ENCODE assay signal across 8 cellular contexts in genomic region chr19:12163841-12164240, GRCh38. TPM values are rescaled to one million over a fixed set of nuclear protein-coding genes. Genes with fewer than 3 reads are reported as not detected.
DNase-seq lines count a peak whose midpoint lies in the region; ATAC-seq, FAIRE-seq and TF ChIP-seq lines count a peak whose summit lies in the region.

No MANE protein-coding gene starts in this region.

- H3K27me3 Mint-ChIP-seq in osteocyte (ENCODE audit: unreplicated experiment): no peaks in the 10 kb centered on the region

- no peaks in the 10 kb centered on the region for H3K27me3 ChIP-seq in endothelial cell of umbilical vein (ENCODE audit: control insufficient read depth in 2 of 2, insufficient read depth in 2 of 2, low read length in 2 of 2)

- H3K36me3 ChIP-seq in OCI-LY7 (ENCODE audit: insufficient read depth, low read length) (peaks cover 29% of the 10 kb centered on the region), endothelial cell of umbilical vein (ENCODE audit: control insufficient read depth in 2 of 2, extremely low read depth in 1 of 2, insufficient read depth in 2 of 2, low read length in 2 of 2) (no peaks in the 10 kb centered on the region)

- intact Hi-C loops in OCI-LY7 (cut with micrococcal nuclease; ENCODE audit: unreplicated experiment) (no loop called here), endothelial cell of umbilical vein (cut with micrococcal nuclease) (loop anchor here (1.0 to 5.0 kb wide), 3 partner anchors 130 to 503 kb away; partner anchors contain the start of genes MAN2B1, WDR83, ZNF44 and ZNF564)

- H3K27ac ChIP-seq in OCI-LY7 (ENCODE audit: low read depth, low read length, poor library complexity, severe bottlenecking): no peak overlapping the region
- H3K27ac ChIP-seq in endothelial cell of umbilical vein (ENCODE audit: insufficient read depth, low read depth, low read length): peak overlapping the region; percentile 93

- peaks cover 10% of the 10 kb centered on the region for H3K36me3 Mint-ChIP-seq in osteocyte (ENCODE audit: unreplicated experiment)

- H4K20me1 ChIP-seq in OCI-LY7 (ENCODE audit: insufficient read depth, low read length): 0 out of 2 replicates have a peak, but pooled peaks cover 6% of the 10 kb centered on the region
- no peaks in the 10 kb centered on the region for H4K20me1 ChIP-seq in endothelial cell of umbilical vein (replicated peaks; ENCODE audit: control insufficient read depth, extremely low read depth, insufficient read depth, low read length)

- no peak for ATAC-seq in GM18873 (IDR thresholded peaks at IDR 0.05; ENCODE audit: low FRiP score, unreplicated experiment)

- H3K9me3 Mint-ChIP-seq in osteocyte (ENCODE audit: unreplicated experiment): no peaks in the 10 kb centered on the region

- TF ChIP-seq CTCF in OCI-LY7 (conservative IDR thresholded peaks at IDR 0.05; ENCODE audit: low read length) (no peak), endothelial cell of umbilical vein (IDR thresholded peaks at IDR 0.05; ENCODE audit: extremely low read depth in 1 of 2, insufficient read depth in 1 of 2, low read depth in 1 of 2, low read length in 2 of 2) (no peak), osteocyte (IDR thresholded peaks at IDR 0.05) (no peak), GM13976 (IDR thresholded peaks at IDR 0.05; ENCODE audit: borderline replicate concordance, control extremely low read depth, extremely low read depth, insufficient read depth, missing control alignments) (no peak)

- peak overlapping the region; percentile 99 for H3K27ac Mint-ChIP-seq in osteocyte (ENCODE audit: unreplicated experiment)

- no peak for FAIRE-seq in endothelial cell of umbilical vein (lab: Jason Lieb, UNC)

- no peak for TF ChIP-seq POLR2A in endothelial cell of umbilical vein (IDR thresholded peaks at IDR 0.05; ENCODE audit: low read depth, low read length)

- H3K4me2 ChIP-seq in OCI-LY7 (ENCODE audit: low read length) (peak overlapping the region; percentile 80), endothelial cell of umbilical vein (ENCODE audit: insufficient read depth, low read length) (peak overlapping the region; percentile 98)

- BruUV-seq in OCI-LY7 (replicated peaks; lab: Mats Ljungman, UMichigan) (no TSS peak), endothelial cell of umbilical vein (replicated peaks; lab: Mats Ljungman, UMichigan) (no TSS peak)

- CTCF ChIA-PET in OCI-LY7 (lab: Charles Lee; ENCODE audit: unreplicated experiment): interaction anchor here (1.2 kb wide), 1 partner anchor 240 kb away, joined by 3 read pairs; no protein-coding TSS in a partner anchor
- CTCF ChIA-PET in endothelial cell of umbilical vein (lab: Charles Lee): interaction anchor here (1.5 kb wide), 1 partner anchor 202 kb away, joined by 6 read pairs; the partner anchor contains the start of gene ZNF442

- peak overlapping the region; percentile 90 for H3K9ac ChIP-seq in endothelial cell of umbilical vein (replicated peaks; ENCODE audit: extremely low read depth, insufficient read depth, low read length)

- peak overlapping the region; percentile 77 for H3K4me3 ChIP-seq in OCI-LY7 (ENCODE audit: low read depth, low read length, poor library complexity, severe bottlenecking)
- H3K4me3 ChIP-seq in endothelial cell of umbilical vein (replicated peaks in 1 of 3; ENCODE audit: insufficient read depth in 1 of 3, low read depth in 1 of 3, low read length in 3 of 3): peak overlapping the region; percentile 57 to 86 (median 67)

- H3K4me1 Mint-ChIP-seq in osteocyte (ENCODE audit: unreplicated experiment): peaks cover 31% of the 10 kb centered on the region

- H3K9me1 ChIP-seq in endothelial cell of umbilical vein (replicated peaks; ENCODE audit: control insufficient read depth, extremely low read depth, insufficient read depth, low read length): no peaks in the 10 kb centered on the region

- H3K9me3 ChIP-seq in OCI-LY7 (ENCODE audit: low read length) (no peaks in the 10 kb centered on the region), endothelial cell of umbilical vein (replicated peaks; ENCODE audit: control insufficient read depth, insufficient read depth, low read length) (no peaks in the 10 kb centered on the region)

- no peaks in the 10 kb centered on the region for H3K9me2 ChIP-seq in OCI-LY7 (ENCODE audit: insufficient read depth, low read length)

- H2AFZ ChIP-seq in OCI-LY7 (ENCODE audit: low read length) (no peak overlapping the region), endothelial cell of umbilical vein (ENCODE audit: low read depth, low read length) (peak overlapping the region; percentile 89)

- H3K4me1 ChIP-seq in OCI-LY7 (ENCODE audit: insufficient read depth, low read length, poor library complexity, severe bottlenecking) (peaks cover 9% of the 10 kb centered on the region), endothelial cell of umbilical vein (ENCODE audit: control insufficient read depth, extremely low read depth, insufficient read depth, low read length) (peaks cover 9% of the 10 kb centered on the region)

- POLR2A ChIA-PET in OCI-LY7 (lab: Charles Lee) (interaction anchor here (1.5 kb wide), 1 partner anchor 12 kb away, joined by 3 read pairs; no protein-coding TSS in a partner anchor), endothelial cell of umbilical vein (lab: Charles Lee) (no interaction called here)

- in situ Hi-C loops in GM13976 (cut with MboI; ENCODE audit: low sequenced_read_pairs, unreplicated experiment): no loop called here

- H3K79me2 ChIP-seq in OCI-LY7 (ENCODE audit: insufficient read depth, low read depth, low read length): peaks cover 52% of the 10 kb centered on the region
- H3K79me2 ChIP-seq in endothelial cell of umbilical vein (ENCODE audit: control insufficient read depth, insufficient read depth, low read length): peaks cover 5% of the 10 kb centered on the region

- DNase-seq in EL (peak; percentile 26), OCI-LY7 (ENCODE audit: low spot score) (no peak), endothelial cell of umbilical vein (ENCODE audit: low read depth, low spot score) (no peak), osteocyte (ENCODE audit: extremely low spot score, unreplicated experiment) (no peak), GM13976 (ENCODE audit: low spot score) (no peak), HuH-7 (ENCODE audit: low spot score) (no peak), GF-D8 (lab: John Stamatoyannopoulos, UW) (no peak)

- peak overlapping the region; percentile 87 for H3K4me3 Mint-ChIP-seq in osteocyte (ENCODE audit: unreplicated experiment)

- dilution Hi-C loops in endothelial cell of umbilical vein (cut with MboI; ENCODE audit: extremely low pct_ligation_motif_present, low sequenced_read_pairs): no loop called here

TF ChIP-seq in endothelial cell of umbilical vein, 7 proteins besides CTCF, POLR2A, EP300 and RAD21:
- no peak for TF ChIP-seq MYC (IDR thresholded peaks at IDR 0.05; ENCODE audit: low read depth, low read length)
- no peak for TF ChIP-seq GATA2 (IDR thresholded peaks at IDR 0.05; ENCODE audit: insufficient read depth, insufficient read length, low read depth, low read length)
- no peak for TF ChIP-seq JUN (IDR thresholded peaks at IDR 0.05; ENCODE audit: borderline replicate concordance, insufficient read depth, insufficient read length, low read depth)
- no peak for TF ChIP-seq EZH2 (IDR thresholded peaks at IDR 0.05; ENCODE audit: borderline replicate concordance, low read depth, low read length, severe bottlenecking)
- TF ChIP-seq FOS (IDR thresholded peaks at IDR 0.05; ENCODE audit: borderline replicate concordance, insufficient read depth, low read length): no peak
- no peak for TF ChIP-seq MAX (IDR thresholded peaks at IDR 0.05; ENCODE audit: insufficient read depth, insufficient read length)
- TF ChIP-seq POLR2AphosphoS5 (IDR thresholded peaks at IDR 0.05; ENCODE audit: insufficient read depth, low read depth, low read length): no peak

RNA-seq across cellular contexts. Expression of gene ZNF136, which starts 0.9 kb away (rescaled TPM):
- total RNA-seq in OCI-LY7 (2014; rRNA removed; shearing (Covaris generic)): 12.5 and 13.5 TPM in 2 replicates
- total RNA-seq in OCI-LY7 (2022): 12.7 and 16.7 TPM in 2 replicates
- total RNA-seq in endothelial cell of umbilical vein: 3.5 and 4.0 TPM in 2 replicates
- polyA plus RNA-seq in endothelial cell of umbilical vein: 0.92 TPM in 2 replicates
- polyA plus RNA-seq in endothelial cell of umbilical vein (2011; cell fraction: cytosol; rRNA removed): 1.3 and 1.7 TPM in 2 replicates
- polyA plus RNA-seq in endothelial cell of umbilical vein (2011; cell fraction: nucleus; rRNA removed): 2.9 and 3.5 TPM in 2 replicates
- polyA plus RNA-seq in endothelial cell of umbilical vein (2012): 2.9 and 3.9 TPM in 2 replicates
- polyA minus RNA-seq in endothelial cell of umbilical vein: 4.5 and 5.6 TPM in 2 replicates
- 3.5 TPM for polyA minus RNA-seq in endothelial cell of umbilical vein (2011; cell fraction: cytosol; rRNA and poly(A)+ RNA removed)
- polyA minus RNA-seq in endothelial cell of umbilical vein (2011; cell fraction: nucleus; rRNA and poly(A)+ RNA removed): 5.7 and 6.0 TPM in 2 replicates
- total RNA-seq in osteocyte: 10.4 and 12.9 TPM in 2 replicates

RNA-seq across cellular contexts. Expression of gene ZNF625, which starts 7.3 kb away (rescaled TPM):
- total RNA-seq in OCI-LY7 (2014; rRNA removed; shearing (Covaris generic)): 7.3 and 7.8 TPM in 2 replicates
- 9.2 and 10.0 TPM in 2 replicates for total RNA-seq in OCI-LY7 (2022)
- total RNA-seq in endothelial cell of umbilical vein: 6.7 and 7.1 TPM in 2 replicates
- polyA plus RNA-seq in endothelial cell of umbilical vein: 0.73 and 0.90 TPM in 2 replicates
- polyA plus RNA-seq in endothelial cell of umbilical vein (2011; cell fraction: cytosol; rRNA removed): 1.3 and 2.1 TPM in 2 replicates
- polyA plus RNA-seq in endothelial cell of umbilical vein (2011; cell fraction: nucleus; rRNA removed): 4.0 and 4.2 TPM in 2 replicates
- 1.1 and 1.3 TPM in 2 replicates for polyA plus RNA-seq in endothelial cell of umbilical vein (2012)
- polyA minus RNA-seq in endothelial cell of umbilical vein: 4.4 and 8.0 TPM in 2 replicates
- not detected for polyA minus RNA-seq in endothelial cell of umbilical vein (2011; cell fraction: cytosol; rRNA and poly(A)+ RNA removed)
- polyA minus RNA-seq in endothelial cell of umbilical vein (2011; cell fraction: nucleus; rRNA and poly(A)+ RNA removed): 3.6 TPM in 2 replicates
- total RNA-seq in osteocyte: 9.1 and 11.6 TPM in 2 replicates

RNA-seq across cellular contexts. Expression of gene ZNF20, which starts 23.7 kb away (rescaled TPM):
- 6.1 and 8.9 TPM in 2 replicates for total RNA-seq in OCI-LY7 (2014; rRNA removed; shearing (Covaris generic))
- total RNA-seq in OCI-LY7 (2022) (7.1 and 10.0 TPM in 2 replicates), endothelial cell of umbilical vein (0.35 and 0.88 TPM in 2 replicates), osteocyte (3.9 and 8.5 TPM in 2 replicates)
- 0.35 and 0.46 TPM in 2 replicates for polyA plus RNA-seq in endothelial cell of umbilical vein
- polyA plus RNA-seq in endothelial cell of umbilical vein (2011; cell fraction: cytosol; rRNA removed): 0.13 and 0.68 TPM in 2 replicates
- 1.2 and 1.8 TPM in 2 replicates for polyA plus RNA-seq in endothelial cell of umbilical vein (2011; cell fraction: nucleus; rRNA removed)
- 0.84 TPM in 1 of 2 replicates, not detected in the other for polyA plus RNA-seq in endothelial cell of umbilical vein (2012)
- polyA minus RNA-seq in endothelial cell of umbilical vein: 1.4 and 2.2 TPM in 2 replicates
- not detected for polyA minus RNA-seq in endothelial cell of umbilical vein (2011; cell fraction: cytosol; rRNA and poly(A)+ RNA removed)
- polyA minus RNA-seq in endothelial cell of umbilical vein (2011; cell fraction: nucleus; rRNA and poly(A)+ RNA removed): 1.8 TPM in 2 replicates
